In the genomic region with DNA sequence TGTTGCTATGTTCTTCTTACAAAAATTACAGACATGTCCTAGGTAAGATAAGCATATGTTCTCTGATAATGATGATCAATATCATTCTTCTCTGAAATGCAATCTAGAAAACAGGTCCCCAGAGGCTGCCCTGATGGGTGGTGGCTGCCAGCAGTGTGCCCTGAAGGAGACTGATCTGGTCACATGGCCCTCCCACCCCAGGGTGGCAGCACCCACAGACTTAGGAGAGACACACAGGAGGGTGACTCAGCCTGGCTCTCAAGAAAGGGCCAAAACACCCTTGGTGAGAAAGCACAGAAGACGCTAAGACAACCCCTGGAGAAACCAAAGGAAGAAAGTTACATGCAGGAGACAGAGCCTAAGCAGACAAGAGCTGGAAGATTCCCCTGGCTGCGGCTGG, we compare ENCODE assay signal across 29 cellular contexts.
"Had no signal": no experiment of that assay in that cellular context is flagged by ENCODE, and none has a peak within 500 bp of the region (broad histone marks: within the 10 kb centered on the region; RNA-seq: fewer than 3 reads in every experiment).

No MANE protein-coding gene starts in this region.

- H3K4me1 ChIP-seq: ascending aorta, breast epithelium, colonic mucosa, esophagus squamous epithelium, gastroesophageal sphincter, heart left ventricle had no signal

- H3K4me3 ChIP-seq: ascending aorta, breast epithelium, cardiac muscle cell, colonic mucosa, esophagus squamous epithelium, gastroesophageal sphincter, heart left ventricle had no signal

- H3K36me3 ChIP-seq: ascending aorta, breast epithelium, cardiac muscle cell, colonic mucosa, esophagus squamous epithelium, gastroesophageal sphincter, heart left ventricle had no signal

- H3K9me3 ChIP-seq: ascending aorta, breast epithelium, colonic mucosa, esophagus squamous epithelium, gastroesophageal sphincter, heart left ventricle had no signal

- H3K27ac ChIP-seq: ascending aorta, breast epithelium, cardiac muscle cell, colonic mucosa, epithelial cell of prostate, esophagus squamous epithelium, gastroesophageal sphincter, heart left ventricle had no signal

- DNase-seq: activated CD4-positive, alpha-beta memory T cell treated with anti-CD3 and anti-CD28 coated beads for 36 hours; activated CD4-positive, alpha-beta T cell treated with anti-CD3 and anti-CD28 coated beads for 36 hours; activated CD4-positive, alpha-beta T cell treated with anti-CD3 and anti-CD28 coated beads, Interleukin-2, amount 10 ng/mL, durations not matched to agents 24 days and 14 days; activated CD4-positive, CD25-positive, alpha-beta regulatory T cell; activated CD4-positive, CD25-positive, alpha-beta regulatory T cell treated with anti-CD3 and anti-CD28 coated beads, Interleukin-2, amount 50 U/mL, for 72 hours; activated CD8-positive, alpha-beta memory T cell treated with anti-CD3 and anti-CD28 coated beads, Interleukin-2, amount 10 ng/mL, durations not matched to agents 7 days and 5 days; activated CD8-positive, alpha-beta memory T cell treated with anti-CD3 and anti-CD28 coated beads, Interleukin-2, amount 50 U/mL, for 4 hours; activated CD8-positive, alpha-beta T cell treated with anti-CD3 and anti-CD28 coated beads, Interleukin-2, amount 10 ng/mL, durations not matched to agents 7 days and 5 days; activated gamma-delta T cell; activated naive CD4-positive, alpha-beta T cell; activated naive CD4-positive, alpha-beta T cell treated with anti-CD3 and anti-CD28 coated beads, Interleukin-2, amount 10 ng/mL, durations not matched to agents 7 days and 5 days; activated naive CD8-positive, alpha-beta T cell treated with anti-CD3 and anti-CD28 coated beads, Interleukin-2, amount 10 ng/mL, durations not matched to agents 7 days and 5 days; activated T-cell treated with anti-CD3 and anti-CD28 coated beads, Interleukin-2, amount 50 U/mL, for 1 hour; activated T-cell treated with anti-CD3 and anti-CD28 coated beads, Interleukin-2, amount 50 U/mL, for 48 hours; central memory CD4-positive, alpha-beta T cell; cerebellar nuclear complex; colonic mucosa; effector CD8-positive, alpha-beta T cell; esophagus squamous epithelium; foreskin melanocyte; heart left ventricle; T-helper 2 cell had no signal

- FAIRE-seq: endometrium, endothelial cell of umbilical vein had no signal

- H3K27me3 ChIP-seq: ascending aorta, breast epithelium, cardiac muscle cell, colonic mucosa had no signal
